ENCODE assay signal across 8 cellular contexts in genomic region chr1:120723715-120724402, GRCh38. TPM values are rescaled to one million over a fixed set of nuclear protein-coding genes. Genes with fewer than 3 reads are reported as not detected.
DNase-seq lines count a peak whose midpoint lies in the region; ATAC-seq and TF ChIP-seq lines count a peak whose summit lies in the region.
"Not testable (repeated sequence)": the region's sequence is repeated elsewhere in the genome, so short reads cannot be mapped to it uniquely, and the experiment has no call there.

NBPF26 (plus strand) TSS chr1:120723945.

- peak within 1 kb of the TSS; percentile 75 for H3K4me2 ChIP-seq in OCI-LY3 (ENCODE audit: low read length)

- H3K9me3 ChIP-seq in HAP-1; OCI-LY3 (ENCODE audit: insufficient read depth, low read length); neutrophil: not testable (repeated sequence)

- H3K4me1 Mint-ChIP-seq in activated CD8-positive, alpha-beta T cell treated with anti-CD3 and anti-CD28 coated beads for 36 hours (ENCODE audit: low read depth); MCF 10A (ENCODE audit: insufficient read depth, unreplicated experiment): not testable (repeated sequence)

- H3K27me3 ChIP-seq in HAP-1 (ENCODE audit: low read depth); OCI-LY3 (ENCODE audit: low read depth, low read length); neutrophil: not testable (repeated sequence)

- not testable (repeated sequence) for BruUV-seq in MCF 10A (replicated peaks; lab: Mats Ljungman, UMichigan)

- H2AFZ ChIP-seq in OCI-LY3 (ENCODE audit: low read depth, low read length), result peak within 1 kb of the TSS; percentile 81; the same call in 1 of the 2 replicates

- peak within 1 kb of the TSS; percentile 68 for H3K4me3 Mint-ChIP-seq in activated CD8-positive, alpha-beta T cell treated with anti-CD3 and anti-CD28 coated beads for 36 hours
- peak within 1 kb of the TSS; percentile 55 for H3K4me3 Mint-ChIP-seq in MCF 10A (ENCODE audit: unreplicated experiment)

- POLR2A ChIA-PET in activated CD8-positive, alpha-beta T cell treated with anti-CD3 and anti-CD28 coated beads for 36 hours (lab: Charles Lee); MCF 10A (lab: Yijun Ruan, JAX): not testable (repeated sequence)

- H3K27me3 Mint-ChIP-seq in activated CD8-positive, alpha-beta T cell treated with anti-CD3 and anti-CD28 coated beads for 36 hours; MCF 10A (ENCODE audit: insufficient read depth, unreplicated experiment): not testable (repeated sequence)

- H4K20me1 ChIP-seq in OCI-LY3 (ENCODE audit: insufficient read depth, low read length), result not testable (repeated sequence)

- not testable (repeated sequence) for H3K36me3 ChIP-seq in HAP-1 (replicated peaks); OCI-LY3 (replicated peaks; ENCODE audit: low read depth, low read length); neutrophil

- peak; percentile 73 for DNase-seq in AG09319 (ENCODE audit: extremely low read depth, low read depth)
- peak; percentile 56 to 90 for DNase-seq in HAP-1 (ENCODE audit: low spot score in 2 of 2)
- DNase-seq in activated CD8-positive, alpha-beta T cell treated with anti-CD3 and anti-CD28 coated beads for 36 hours, result peak; percentile 85
- peak; percentile 42 for DNase-seq in MCF 10A (ENCODE audit: unreplicated experiment)
- peak; percentile 87 for DNase-seq in left cardiac atrium
- DNase-seq in stimulated activated CD8-positive, alpha-beta memory T cell treated with anti-CD3 and anti-CD28 coated beads, Interleukin-15, amount 100 ng/mL, for 4 hours (ENCODE audit: low read depth in 2 of 2), result peak; percentile 45 to 51

- CTCF ChIA-PET in activated CD8-positive, alpha-beta T cell treated with anti-CD3 and anti-CD28 coated beads for 36 hours (lab: Charles Lee); MCF 10A (lab: Yijun Ruan, JAX): not testable (repeated sequence)

- peak within 1 kb of the TSS; percentile 94 for H3K9ac ChIP-seq in OCI-LY3 (ENCODE audit: low read length)

- intact Hi-C loops in activated CD8-positive, alpha-beta T cell treated with anti-CD3 and anti-CD28 coated beads for 36 hours (cut with micrococcal nuclease); MCF 10A (cut with micrococcal nuclease); left cardiac atrium (cut with DNase I): not testable (repeated sequence)

- not testable (repeated sequence) for H3K27ac Mint-ChIP-seq in activated CD8-positive, alpha-beta T cell treated with anti-CD3 and anti-CD28 coated beads for 36 hours; MCF 10A (ENCODE audit: low read depth, unreplicated experiment)

- TF ChIP-seq CTCF in AG09319 (IDR thresholded peaks at IDR 0.05; ENCODE audit: low read depth, low read length); OCI-LY3 (IDR thresholded peaks at IDR 0.05; ENCODE audit: low read depth, low read length); activated CD8-positive, alpha-beta T cell treated with anti-CD3 and anti-CD28 coated beads for 36 hours (IDR thresholded peaks at IDR 0.05); MCF 10A (IDR thresholded peaks at IDR 0.05; ENCODE audit: unreplicated experiment); neutrophil (IDR thresholded peaks at IDR 0.05): not testable (repeated sequence)

- ATAC-seq in activated CD8-positive, alpha-beta T cell treated with anti-CD3 and anti-CD28 coated beads for 36 hours, result peak; percentile 92
- peak; percentile 89 to 98 for ATAC-seq in left cardiac atrium

- in situ Hi-C loops in HAP-1 (cut with MboI; ENCODE audit: low sequenced_read_pairs), result not testable (repeated sequence)

- not testable (repeated sequence) for H3K79me2 ChIP-seq in OCI-LY3 (ENCODE audit: low read length)

- H3K4me3 ChIP-seq in HAP-1 (peak within 1 kb of the TSS; percentile 69), OCI-LY3 (ENCODE audit: low read length) (peak within 1 kb of the TSS; percentile 96), neutrophil (ENCODE audit: low read depth in 1 of 2, low read length in 1 of 2) (peak within 1 kb of the TSS; percentile 58 to 67)

- not testable (repeated sequence) for H3K4me1 ChIP-seq in HAP-1; OCI-LY3 (ENCODE audit: low read length); neutrophil (ENCODE audit: control insufficient read depth in 1 of 2, insufficient read depth in 1 of 2, low read depth in 1 of 2, low read length in 1 of 2)

- peak within 1 kb of the TSS; percentile 38 for H3K27ac ChIP-seq in OCI-LY3 (ENCODE audit: low read length)
- H3K27ac ChIP-seq in neutrophil, result peak within 1 kb of the TSS; percentile 58

- not testable (repeated sequence) for H3K36me3 Mint-ChIP-seq in activated CD8-positive, alpha-beta T cell treated with anti-CD3 and anti-CD28 coated beads for 36 hours (ENCODE audit: low read depth); MCF 10A (ENCODE audit: insufficient read depth, unreplicated experiment)

- not testable (repeated sequence) for H3K9me3 Mint-ChIP-seq in activated CD8-positive, alpha-beta T cell treated with anti-CD3 and anti-CD28 coated beads for 36 hours; MCF 10A (ENCODE audit: unreplicated experiment)

RNA-seq across cellular contexts. Expression of gene NBPF26, which starts in this region (rescaled TPM):
- 10 to 100 TPM; 18.7 to 20.7 TPM for total RNA-seq in activated CD8-positive, alpha-beta T cell treated with anti-CD3 and anti-CD28 coated beads for 36 hours
- 17.9 and 19.1 TPM in 2 replicates for total RNA-seq in MCF 10A (2022)
- total RNA-seq in left cardiac atrium, result 10 to 100 TPM in 1 of 2 donors, under 1 TPM in 1; 0.91 to 13.2 TPM

Comparison
In these comparisons a context has a peak if more than half of its experiments do, and no peak if none do; other contexts are left out.
1. Peak in every context shown above with its lines: DNase-seq, ATAC-seq, H3K4me3 ChIP-seq and H3K27ac ChIP-seq.